ENCODE assay signal across 38 cellular contexts in genomic region chr10:57035310-57035709, GRCh38.
"Had no signal": no experiment of that assay in that cellular context is flagged by ENCODE, and none has a peak within 500 bp of the region (broad histone marks: within the 10 kb centered on the region; RNA-seq: fewer than 3 reads in every experiment).

No MANE protein-coding gene starts in this region.

- H3K36me3 Mint-ChIP-seq: activated CD8-positive, alpha-beta memory T cell treated with anti-CD3 and anti-CD28 coated beads, Interleukin-2, amount 10 ng/mL, durations not matched to agents 7 days and 5 days; activated naive CD4-positive, alpha-beta T cell treated with anti-CD3 and anti-CD28 coated beads, Interleukin-2, amount 10 ng/mL, durations not matched to agents 7 days and 5 days; activated naive CD4-positive, alpha-beta T cell treated with anti-CD3 and anti-CD28 coated beads, Interleukin-2, amount 50 U/mL, for 24 hours; activated naive CD8-positive, alpha-beta T cell; activated naive CD8-positive, alpha-beta T cell treated with anti-CD3 and anti-CD28 coated beads, Interleukin-2, amount 10 ng/mL, durations not matched to agents 7 days and 5 days had no signal

- H3K4me1 Mint-ChIP-seq: activated CD4-positive, alpha-beta memory T cell treated with anti-CD3 and anti-CD28 coated beads, Interleukin-2, amount 10 ng/mL, durations not matched to agents 7 days and 5 days; activated CD4-positive, alpha-beta T cell treated with anti-CD3 and anti-CD28 coated beads for 36 hours; activated CD4-positive, alpha-beta T cell treated with anti-CD3 and anti-CD28 coated beads, Interleukin-2, amount 10 ng/mL, durations not matched to agents 7 days and 5 days; activated CD8-positive, alpha-beta memory T cell treated with anti-CD3 and anti-CD28 coated beads, Interleukin-2, amount 10 ng/mL, durations not matched to agents 7 days and 5 days; activated naive CD4-positive, alpha-beta T cell treated with anti-CD3 and anti-CD28 coated beads, Interleukin-2, amount 10 ng/mL, durations not matched to agents 7 days and 5 days; activated naive CD4-positive, alpha-beta T cell treated with anti-CD3 and anti-CD28 coated beads, Interleukin-2, amount 50 U/mL, for 24 hours; activated naive CD8-positive, alpha-beta T cell treated with anti-CD3 and anti-CD28 coated beads, Interleukin-2, amount 10 ng/mL, durations not matched to agents 7 days and 5 days; activated naive CD8-positive, alpha-beta T cell treated with anti-CD3 and anti-CD28 coated beads, Interleukin-2, amount 50 U/mL, for 24 hours; brain; central memory CD8-positive, alpha-beta T cell; WTC11 had no signal

- H3K27me3 ChIP-seq: ascending aorta, cardiac muscle cell had no signal

- ATAC-seq: activated CD4-positive, alpha-beta T cell treated with anti-CD3 and anti-CD28 coated beads for 36 hours; activated CD4-positive, CD25-positive, alpha-beta regulatory T cell treated with anti-CD3 and anti-CD28 coated beads, Interleukin-2, amount 50 U/mL, for 24 hours; activated CD8-positive, alpha-beta memory T cell treated with anti-CD3 and anti-CD28 coated beads, Interleukin-2, amount 10 ng/mL, durations not matched to agents 7 days and 5 days; activated CD8-positive, alpha-beta T cell treated with anti-CD3 and anti-CD28 coated beads, Interleukin-2, amount 10 ng/mL, durations not matched to agents 7 days and 5 days; activated naive CD8-positive, alpha-beta T cell treated with anti-CD3 and anti-CD28 coated beads, Interleukin-2, amount 50 U/mL, for 24 hours; WTC11 had no signal

- H3K4me3 ChIP-seq: ascending aorta, cardiac muscle cell had no signal

- H3K4me3 Mint-ChIP-seq: activated CD4-positive, alpha-beta memory T cell treated with anti-CD3 and anti-CD28 coated beads, Interleukin-2, amount 10 ng/mL, durations not matched to agents 7 days and 5 days; activated CD4-positive, alpha-beta T cell treated with anti-CD3 and anti-CD28 coated beads for 36 hours; activated CD4-positive, alpha-beta T cell treated with anti-CD3 and anti-CD28 coated beads, Interleukin-2, amount 10 ng/mL, durations not matched to agents 7 days and 5 days; activated CD8-positive, alpha-beta memory T cell treated with anti-CD3 and anti-CD28 coated beads, Interleukin-2, amount 10 ng/mL, durations not matched to agents 7 days and 5 days; activated CD8-positive, alpha-beta T cell treated with anti-CD3 and anti-CD28 coated beads, Interleukin-2, amount 10 ng/mL, durations not matched to agents 7 days and 5 days; activated naive CD4-positive, alpha-beta T cell treated with anti-CD3 and anti-CD28 coated beads, Interleukin-2, amount 10 ng/mL, durations not matched to agents 7 days and 5 days; activated naive CD4-positive, alpha-beta T cell treated with anti-CD3 and anti-CD28 coated beads, Interleukin-2, amount 50 U/mL, for 24 hours; activated naive CD8-positive, alpha-beta T cell; activated naive CD8-positive, alpha-beta T cell treated with anti-CD3 and anti-CD28 coated beads, Interleukin-2, amount 10 ng/mL, durations not matched to agents 7 days and 5 days; activated naive CD8-positive, alpha-beta T cell treated with anti-CD3 and anti-CD28 coated beads, Interleukin-2, amount 50 U/mL, for 24 hours; activated T-cell treated with anti-CD3 and anti-CD28 coated beads, Interleukin-2, amount 50 U/mL, for 24 hours; brain; central memory CD8-positive, alpha-beta T cell; T-helper 1 cell treated with Interleukin-12 subunit alpha and Interleukin-12 subunit beta and Interleukin-4 antibody, amounts not matched to agents 30 μg/mL and 1 μg/mL, for 36 hours; T-helper 2 cell treated with Interferon-gamma antibody and Interleukin-4, amounts not matched to agents 5 μg/mL and 100 μg/mL, for 36 hours; WTC11 had no signal

- H3K27me3 Mint-ChIP-seq: activated CD4-positive, alpha-beta memory T cell treated with anti-CD3 and anti-CD28 coated beads, Interleukin-2, amount 10 ng/mL, durations not matched to agents 7 days and 5 days; activated CD4-positive, alpha-beta T cell treated with anti-CD3 and anti-CD28 coated beads for 36 hours; activated CD4-positive, alpha-beta T cell treated with anti-CD3 and anti-CD28 coated beads, Interleukin-2, amount 10 ng/mL, durations not matched to agents 7 days and 5 days; activated CD8-positive, alpha-beta memory T cell treated with anti-CD3 and anti-CD28 coated beads, Interleukin-2, amount 10 ng/mL, durations not matched to agents 7 days and 5 days; activated naive CD4-positive, alpha-beta T cell treated with anti-CD3 and anti-CD28 coated beads, Interleukin-2, amount 10 ng/mL, durations not matched to agents 7 days and 5 days; activated naive CD4-positive, alpha-beta T cell treated with anti-CD3 and anti-CD28 coated beads, Interleukin-2, amount 50 U/mL, for 24 hours; activated naive CD8-positive, alpha-beta T cell; activated naive CD8-positive, alpha-beta T cell treated with anti-CD3 and anti-CD28 coated beads, Interleukin-2, amount 10 ng/mL, durations not matched to agents 7 days and 5 days; activated naive CD8-positive, alpha-beta T cell treated with anti-CD3 and anti-CD28 coated beads, Interleukin-2, amount 50 U/mL, for 24 hours; activated T-cell treated with anti-CD3 and anti-CD28 coated beads, Interleukin-2, amount 50 U/mL, for 24 hours; brain; central memory CD8-positive, alpha-beta T cell had no signal

- H3K27ac Mint-ChIP-seq: activated CD4-positive, alpha-beta memory T cell treated with anti-CD3 and anti-CD28 coated beads, Interleukin-2, amount 10 ng/mL, durations not matched to agents 7 days and 5 days; activated CD4-positive, alpha-beta T cell treated with anti-CD3 and anti-CD28 coated beads for 36 hours; activated CD4-positive, alpha-beta T cell treated with anti-CD3 and anti-CD28 coated beads, Interleukin-2, amount 10 ng/mL, durations not matched to agents 7 days and 5 days; activated CD8-positive, alpha-beta memory T cell treated with anti-CD3 and anti-CD28 coated beads, Interleukin-2, amount 10 ng/mL, durations not matched to agents 7 days and 5 days; activated CD8-positive, alpha-beta T cell treated with anti-CD3 and anti-CD28 coated beads, Interleukin-2, amount 10 ng/mL, durations not matched to agents 7 days and 5 days; activated naive CD4-positive, alpha-beta T cell treated with anti-CD3 and anti-CD28 coated beads, Interleukin-2, amount 10 ng/mL, durations not matched to agents 7 days and 5 days; activated naive CD4-positive, alpha-beta T cell treated with anti-CD3 and anti-CD28 coated beads, Interleukin-2, amount 50 U/mL, for 24 hours; activated naive CD8-positive, alpha-beta T cell; activated naive CD8-positive, alpha-beta T cell treated with anti-CD3 and anti-CD28 coated beads, Interleukin-2, amount 10 ng/mL, durations not matched to agents 7 days and 5 days; activated naive CD8-positive, alpha-beta T cell treated with anti-CD3 and anti-CD28 coated beads, Interleukin-2, amount 50 U/mL, for 24 hours; activated T-cell treated with anti-CD3 and anti-CD28 coated beads, Interleukin-2, amount 50 U/mL, for 24 hours; activated T-helper 2 cell treated with anti-CD3 and anti-CD28 coated beads, Interferon-gamma antibody, Interleukin-2, Interleukin-4, amounts not matched to agents 10 μg/mL and 5 μg/mL and 100 μg/mL, durations not matched to agents 14 hours and 24 hours and 36 hours; brain; T-helper 1 cell treated with Interleukin-12 subunit alpha and Interleukin-12 subunit beta and Interleukin-4 antibody, amounts not matched to agents 30 μg/mL and 1 μg/mL, for 36 hours; T-helper 2 cell treated with Interferon-gamma antibody and Interleukin-4, amounts not matched to agents 5 μg/mL and 100 μg/mL, for 36 hours; WTC11 had no signal

- DNase-seq: activated CD4-positive, alpha-beta memory T cell treated with anti-CD3 and anti-CD28 coated beads, Interleukin-2, amount 10 ng/mL, durations not matched to agents 7 days and 5 days; activated CD4-positive, alpha-beta T cell treated with anti-CD3 and anti-CD28 coated beads for 1 hour; activated CD4-positive, alpha-beta T cell treated with anti-CD3 and anti-CD28 coated beads for 36 hours; activated CD4-positive, alpha-beta T cell treated with anti-CD3 and anti-CD28 coated beads for 48 hours; activated CD4-positive, alpha-beta T cell treated with anti-CD3 and anti-CD28 coated beads, Interleukin-2, amount 10 ng/mL, durations not matched to agents 7 days and 5 days; activated CD4-positive, alpha-beta T cell treated with anti-CD3 and anti-CD28 coated beads, Interleukin-2, amount 50 U/mL, for 48 hours; activated CD4-positive, CD25-positive, alpha-beta regulatory T cell; activated CD8-positive, alpha-beta memory T cell treated with anti-CD3 and anti-CD28 coated beads for 24 hours; activated CD8-positive, alpha-beta memory T cell treated with anti-CD3 and anti-CD28 coated beads, Interleukin-2, amount 10 ng/mL, durations not matched to agents 7 days and 5 days; activated CD8-positive, alpha-beta memory T cell treated with anti-CD3 and anti-CD28 coated beads, Interleukin-2, amount 50 U/mL, for 48 hours; activated CD8-positive, alpha-beta T cell treated with anti-CD3 and anti-CD28 coated beads, Interleukin-2, amount 10 ng/mL, durations not matched to agents 7 days and 5 days; activated effector memory CD4-positive, alpha-beta T cell treated with Interleukin-2 at 50 U/mL for 16 hours; activated gamma-delta T cell; activated naive CD4-positive, alpha-beta T cell treated with anti-CD3 and anti-CD28 coated beads, Interleukin-2, amount 10 ng/mL, durations not matched to agents 7 days and 5 days; activated naive CD4-positive, alpha-beta T cell treated with Interleukin-2 at 50 U/mL for 16 hours; activated naive CD8-positive, alpha-beta T cell treated with anti-CD3 and anti-CD28 coated beads, Interleukin-2, amount 10 ng/mL, durations not matched to agents 7 days and 5 days; activated naive CD8-positive, alpha-beta T cell treated with anti-CD3 and anti-CD28 coated beads, Interleukin-2, amount 50 U/mL, for 24 hours; activated T-cell treated with anti-CD3 and anti-CD28 coated beads, Interleukin-2, amount 50 U/mL, for 24 hours; activated T-cell treated with anti-CD3 and anti-CD28 coated beads, Interleukin-2, amount 50 U/mL, for 48 hours; amygdala; anterior cingulate cortex; caudate nucleus; cerebellar nuclear complex; T-helper 1 cell; T-helper 2 cell; T-helper 9 cell; WERI-Rb-1 had no signal

- H3K27ac ChIP-seq: ascending aorta, cardiac muscle cell, WERI-Rb-1 had no signal

- H3K36me3 ChIP-seq: ascending aorta, cardiac muscle cell, WERI-Rb-1 had no signal

- H3K9me3 ChIP-seq: ascending aorta had no signal

- H3K4me1 ChIP-seq: ascending aorta had no signal
